In genomic region chr2:14634223-14634884, GRCh38 we compare ENCODE assay signal across 8 cellular contexts. TPM values are rescaled to one million over a fixed set of nuclear protein-coding genes. Genes with fewer than 3 reads are reported as not detected.
DNase-seq lines count a peak whose midpoint lies in the region; ATAC-seq and TF ChIP-seq lines count a peak whose summit lies in the region.

No MANE protein-coding gene starts in this region.

- H3K4me1 ChIP-seq in A673 (ENCODE audit: insufficient read depth, low read length, poor library complexity, severe bottlenecking) (no peaks in the 10 kb centered on the region), adrenal gland (replicated peaks in 1 of 2) (peaks cover 7 to 16% of the 10 kb centered on the region in 2 donors), heart right ventricle (peaks cover 7 to 41% (median 17%) of the 10 kb centered on the region in 9 donors), parathyroid adenoma (no peaks in the 10 kb centered on the region)

- TF ChIP-seq POLR2A in adrenal gland (IDR thresholded peaks at IDR 0.05), result peak in 1 of 2 donors; percentile 6

- peak overlapping the region; percentile 9 for H3K9ac ChIP-seq in parathyroid adenoma

- 0 to 2% (median 1%) methylated on average over 3 to 67 of the region's 67 CpGs for WGBS in adrenal gland, 4 donors
- WGBS in heart right ventricle, 2 donors, result 0 to 2% methylated on average over 66 to 67 of the region's 67 CpGs

- no peaks in the 10 kb centered on the region for H3K9me3 ChIP-seq in A673 (ENCODE audit: low read depth, low read length, poor library complexity, severe bottlenecking)
- no peaks in the 10 kb centered on the region for H3K9me3 ChIP-seq in adrenal gland (replicated peaks in 1 of 3)
- no peaks in the 10 kb centered on the region for H3K9me3 ChIP-seq in heart right ventricle
- no peaks in the 10 kb centered on the region for H3K9me3 ChIP-seq in parathyroid adenoma (ENCODE audit: control insufficient read depth, low read length)
- no peaks in the 10 kb centered on the region for H3K9me3 ChIP-seq in T-helper 17 cell (ENCODE audit: control insufficient read depth, low read length, poor library complexity, severe bottlenecking)

- H3K27ac ChIP-seq in A673 (ENCODE audit: low read depth, low read length, poor library complexity, severe bottlenecking) (no peak overlapping the region), adrenal gland (peak overlapping the region in 3 of 5 donors; percentile 58 to 83 (median 80)), heart right ventricle (peak overlapping the region in 9 of 10 donors; percentile 32 to 83 (median 73)), parathyroid adenoma (peak overlapping the region; percentile 92)

- DNase-seq in A673 (ENCODE audit: low spot score) (peak; percentile 9), NCI-H1417 (lab: John Stamatoyannopoulos, UW) (peak; percentile 92 to 93 (median 92)), adrenal gland (peak; percentile 79 to 94 (median 89)), heart right ventricle (peak; percentile 71 to 79), T-helper 17 cell (no peak)
- DNase-seq in activated CD4-positive, CD25-positive, alpha-beta regulatory T cell treated with anti-CD3 and anti-CD28 coated beads, Interleukin-2, amount 50 U/mL, for 72 hours, result no peak

- no peak overlapping the region for H3K4me3 Mint-ChIP-seq in T-helper 17 cell

- H3K36me3 Mint-ChIP-seq in T-helper 17 cell (ENCODE audit: low read depth), result no peaks in the 10 kb centered on the region

- no peak overlapping the region for H3K4me3 ChIP-seq in A673 (ENCODE audit: low read depth, low read length, poor library complexity, severe bottlenecking)
- peak overlapping the region in 3 of 4 donors; percentile 35 to 66 (median 37) for H3K4me3 ChIP-seq in adrenal gland
- H3K4me3 ChIP-seq in heart right ventricle, result peak overlapping the region; percentile 26 to 65 (median 54)
- peak overlapping the region; percentile 65 for H3K4me3 ChIP-seq in parathyroid adenoma (ENCODE audit: low read depth, low read length)

- no peaks in the 10 kb centered on the region for H3K79me2 ChIP-seq in parathyroid adenoma

- H3K27me3 Mint-ChIP-seq in T-helper 17 cell, result peaks cover 51% of the 10 kb centered on the region

- ATAC-seq in GM18511 (IDR thresholded peaks at IDR 0.05; ENCODE audit: unreplicated experiment), result peak; percentile 48
- ATAC-seq in heart right ventricle, result peak; percentile 65 to 88 (median 76)
- no peak for ATAC-seq in T-helper 17 cell

- TF ChIP-seq CTCF in A673 (conservative IDR thresholded peaks at IDR 0.05; ENCODE audit: low read depth, low read length), result peak; percentile 28; the same call in 1 of the 2 replicates
- peak; percentile 57 to 82 (median 68) for TF ChIP-seq CTCF in adrenal gland (IDR thresholded peaks at IDR 0.05)
- TF ChIP-seq CTCF in heart right ventricle (IDR thresholded peaks at IDR 0.05), result peak; percentile 22 to 76 (median 63)
- peak; percentile 92 for TF ChIP-seq CTCF in parathyroid adenoma (IDR thresholded peaks at IDR 0.05)

- no peaks in the 10 kb centered on the region for H3K36me3 ChIP-seq in A673 (ENCODE audit: insufficient read depth, low read length, poor library complexity, severe bottlenecking)
- H3K36me3 ChIP-seq in adrenal gland (replicated peaks in 1 of 2), result no peaks in the 10 kb centered on the region
- H3K36me3 ChIP-seq in heart right ventricle, result no peaks in the 10 kb centered on the region
- H3K36me3 ChIP-seq in parathyroid adenoma (ENCODE audit: control insufficient read depth, insufficient read depth, low read length), result no peaks in the 10 kb centered on the region

- POLR2A ChIA-PET in A673 (lab: Charles Lee; ENCODE audit: low non-redundant PET), result no interaction called here

- peak overlapping the region; percentile 85 for H2AFZ ChIP-seq in parathyroid adenoma

- CTCF ChIA-PET in A673 (lab: Charles Lee), result no interaction called here

- H3K4me1 Mint-ChIP-seq in T-helper 17 cell, result no peaks in the 10 kb centered on the region

- H3K4me2 ChIP-seq in parathyroid adenoma (ENCODE audit: low read length), result peak overlapping the region; percentile 59

- BruUV-seq in A673 (replicated peaks; lab: Mats Ljungman, UMichigan), result no TSS peak

- intact Hi-C loops in A673 (cut with micrococcal nuclease; ENCODE audit: unreplicated experiment) (loop anchor here (5.0 kb wide), 1 partner anchor 873 kb away; no protein-coding TSS in a partner anchor), adrenal gland (cut with DNase I) (no loop called here), heart right ventricle (cut with DNase I) (loop anchor here in 4 of 10 donors (5.0 to 10.0 kb wide), 3 partner anchors 100 to 943 kb away; no protein-coding TSS in a partner anchor)

- H3K27ac Mint-ChIP-seq in T-helper 17 cell, result no peak overlapping the region

- H3K27me3 ChIP-seq in A673 (replicated peaks; ENCODE audit: insufficient read depth, low read depth, low read length, poor library complexity), result peaks cover 90% of the 10 kb centered on the region
- peaks cover 4% of the 10 kb centered on the region for H3K27me3 ChIP-seq in adrenal gland
- peaks cover 13 to 72% (median 60%) of the 10 kb centered on the region in 7 donors for H3K27me3 ChIP-seq in heart right ventricle
- no peaks in the 10 kb centered on the region for H3K27me3 ChIP-seq in parathyroid adenoma (ENCODE audit: control insufficient read depth, insufficient read depth, low read length)

RNA-seq across cellular contexts. Expression of gene LRATD1, which starts 1.8 kb away (rescaled TPM):
- total RNA-seq in A673 (2021) (not detected in 2 replicates), adrenal gland (1 to 10 TPM; 1.2 to 5.0 (median 2.7) TPM), heart right ventricle (1 to 10 TPM in 7 of 10 donors, under 1 TPM in 3; 0.23 to 3.6 (median 1.5) TPM), T-helper 17 cell (not detected)
- polyA plus RNA-seq in adrenal gland (1 to 10 TPM; 2.1 to 2.7 (median 2.6) TPM), heart right ventricle (1 to 10 TPM in 1 of 2 donors, under 1 TPM in 1; 0.13 to 1.1 TPM)

Comparison
In these comparisons a context has a peak if more than half of its experiments do, and no peak if none do; other contexts are left out.
1. DNase-seq: peak in A673 (single experiment), NCI-H1417 (3 of 3), adrenal gland (7 of 7) and heart right ventricle (2 of 2); none in activated CD4-positive, CD25-positive, alpha-beta regulatory T cell treated with anti-CD3 and anti-CD28 coated beads, Interleukin-2, amount 50 U/mL, for 72 hours (single experiment) and T-helper 17 cell (0 of 3).
2. CTCF ChIP-seq: peak in every context shown above with its lines; median percentile 92 in parathyroid adenoma; 68 in adrenal gland; 63 in heart right ventricle; 28 in A673.